In genomic region chr1:101996830-101997485, GRCh38 we compare ENCODE assay signal across 9 cellular contexts. TPM values are rescaled to one million over a fixed set of nuclear protein-coding genes. Genes with fewer than 3 reads are reported as not detected.
DNase-seq lines count a peak whose midpoint lies in the region; ATAC-seq and TF ChIP-seq lines count a peak whose summit lies in the region.
"Had no signal": no experiment of that assay in that cellular context is flagged by ENCODE, and none has a peak within 500 bp of the region (broad histone marks: within the 10 kb centered on the region; RNA-seq: fewer than 3 reads in every experiment).

OLFM3 (minus strand) TSS chr1:101996926.

- intact Hi-C loops in activated CD8-positive, alpha-beta T cell treated with anti-CD3 and anti-CD28 coated beads for 36 hours (cut with micrococcal nuclease): no loop called here
- intact Hi-C loops in Panc1 (cut with micrococcal nuclease; ENCODE audit: unreplicated experiment): no loop called here
- intact Hi-C loops in right cardiac atrium (cut with DNase I): no loop called here
- intact Hi-C loops in prostate gland (cut with DNase I): no loop called here

- in situ Hi-C loops in Panc1 (cut with HindIII; ENCODE audit: low pct_unique_long_range_greater_than_20kb, low sequenced_read_pairs): no loop called here

- no TSS peak for BruUV-seq in Panc1 (replicated peaks; lab: Mats Ljungman, UMichigan)

- H3K9me3 Mint-ChIP-seq in activated CD8-positive, alpha-beta T cell treated with anti-CD3 and anti-CD28 coated beads for 36 hours: no peaks in the 10 kb centered on the region
- H3K9me3 Mint-ChIP-seq in activated CD8-positive, alpha-beta T cell treated with anti-CD3 and anti-CD28 coated beads, Interleukin-2, amount 10 ng/mL, durations not matched to agents 7 days and 5 days (ENCODE audit: insufficient read depth): no peaks in the 10 kb centered on the region
- no peaks in the 10 kb centered on the region for H3K9me3 Mint-ChIP-seq in type B pancreatic cell
- H3K9me3 Mint-ChIP-seq in naive thymus-derived CD8-positive, alpha-beta T cell: peaks cover 0 to 8% (median 0%) of the 10 kb centered on the region in 9 donors

- H3K4me3 ChIP-seq in Panc1 (ENCODE audit: low read depth in 2 of 2, low read length in 2 of 2) (no peak within 1 kb of the TSS; a peak in 1 of 4 replicates), right cardiac atrium (ENCODE audit: low read length) (no peak within 1 kb of the TSS), prostate gland (no peak within 1 kb of the TSS)

- no peak within 1 kb of the TSS for H3K27ac Mint-ChIP-seq in activated CD8-positive, alpha-beta T cell treated with anti-CD3 and anti-CD28 coated beads for 36 hours
- H3K27ac Mint-ChIP-seq in activated CD8-positive, alpha-beta T cell treated with anti-CD3 and anti-CD28 coated beads, Interleukin-2, amount 10 ng/mL, durations not matched to agents 7 days and 5 days: no peak within 1 kb of the TSS
- H3K27ac Mint-ChIP-seq in type B pancreatic cell: peak within 1 kb of the TSS; percentile 12
- H3K27ac Mint-ChIP-seq in naive thymus-derived CD8-positive, alpha-beta T cell: no peak within 1 kb of the TSS

- no peak for TF ChIP-seq CTCF in activated CD8-positive, alpha-beta T cell treated with anti-CD3 and anti-CD28 coated beads for 36 hours (IDR thresholded peaks at IDR 0.05)
- TF ChIP-seq CTCF in Panc1 (IDR thresholded peaks at IDR 0.05) (no peak), type B pancreatic cell (conservative IDR thresholded peaks at IDR 0.05) (no peak), prostate gland (IDR thresholded peaks at IDR 0.05) (no peak)

- no peak within 1 kb of the TSS for H3K4me3 Mint-ChIP-seq in activated CD8-positive, alpha-beta T cell treated with anti-CD3 and anti-CD28 coated beads for 36 hours
- H3K4me3 Mint-ChIP-seq in activated CD8-positive, alpha-beta T cell treated with anti-CD3 and anti-CD28 coated beads, Interleukin-2, amount 10 ng/mL, durations not matched to agents 7 days and 5 days: no peak within 1 kb of the TSS
- peak within 1 kb of the TSS; percentile 85 for H3K4me3 Mint-ChIP-seq in type B pancreatic cell
- H3K4me3 Mint-ChIP-seq in naive thymus-derived CD8-positive, alpha-beta T cell: no peak within 1 kb of the TSS

- H3K4me1 Mint-ChIP-seq in activated CD8-positive, alpha-beta T cell treated with anti-CD3 and anti-CD28 coated beads for 36 hours (ENCODE audit: low read depth): no peaks in the 10 kb centered on the region
- H3K4me1 Mint-ChIP-seq in activated CD8-positive, alpha-beta T cell treated with anti-CD3 and anti-CD28 coated beads, Interleukin-2, amount 10 ng/mL, durations not matched to agents 7 days and 5 days (ENCODE audit: low read depth): no peaks in the 10 kb centered on the region
- peaks cover 14% of the 10 kb centered on the region for H3K4me1 Mint-ChIP-seq in type B pancreatic cell (ENCODE audit: unreplicated experiment)
- H3K4me1 Mint-ChIP-seq in naive thymus-derived CD8-positive, alpha-beta T cell: peaks cover 0 to 4% (median 0%) of the 10 kb centered on the region in 4 donors

- TF ChIP-seq POLR2A in prostate gland (IDR thresholded peaks at IDR 0.05): no peak

- CTCF ChIA-PET in activated CD8-positive, alpha-beta T cell treated with anti-CD3 and anti-CD28 coated beads for 36 hours (lab: Charles Lee): no interaction called here
- CTCF ChIA-PET in activated CD8-positive, alpha-beta T cell treated with anti-CD3 and anti-CD28 coated beads, Interleukin-2, amount 10 ng/mL, durations not matched to agents 7 days and 5 days (lab: Charles Lee): interaction anchor here (1.0 kb wide), 1 partner anchor 29 kb away, joined by 3 read pairs; no protein-coding TSS in a partner anchor
- CTCF ChIA-PET in Panc1 (lab: Charles Lee): no interaction called here

- peak; percentile 2 for DNase-seq in activated CD8-positive, alpha-beta T cell treated with anti-CD3 and anti-CD28 coated beads for 36 hours
- DNase-seq in activated CD8-positive, alpha-beta T cell treated with anti-CD3 and anti-CD28 coated beads, Interleukin-2, amount 10 ng/mL, durations not matched to agents 7 days and 5 days: no peak
- DNase-seq in Panc1 (ENCODE audit: low read depth, low spot score) (no peak), right cardiac atrium (peak in 1 of 3 donors; percentile 47), type B pancreatic cell (ENCODE audit: extremely low spot score, unreplicated experiment) (peak; percentile 77), prostate gland (ENCODE audit: low spot score) (no peak)
- no peak for DNase-seq in naive thymus-derived CD8-positive, alpha-beta T cell

- no peaks in the 10 kb centered on the region for H3K27me3 ChIP-seq in Panc1 (ENCODE audit: control insufficient read depth, insufficient read depth, low read length)
- no peaks in the 10 kb centered on the region for H3K27me3 ChIP-seq in right cardiac atrium (ENCODE audit: control insufficient read depth, insufficient read depth)
- H3K27me3 ChIP-seq in prostate gland (replicated peaks; ENCODE audit: insufficient read depth): no peaks in the 10 kb centered on the region

- H3K36me3 Mint-ChIP-seq in activated CD8-positive, alpha-beta T cell treated with anti-CD3 and anti-CD28 coated beads for 36 hours (ENCODE audit: low read depth): no peaks in the 10 kb centered on the region
- H3K36me3 Mint-ChIP-seq in activated CD8-positive, alpha-beta T cell treated with anti-CD3 and anti-CD28 coated beads, Interleukin-2, amount 10 ng/mL, durations not matched to agents 7 days and 5 days (ENCODE audit: low read depth): no peaks in the 10 kb centered on the region
- no peaks in the 10 kb centered on the region for H3K36me3 Mint-ChIP-seq in type B pancreatic cell
- peaks cover 0 to 4% (median 0%) of the 10 kb centered on the region in 3 donors for H3K36me3 Mint-ChIP-seq in naive thymus-derived CD8-positive, alpha-beta T cell

- POLR2A ChIA-PET in activated CD8-positive, alpha-beta T cell treated with anti-CD3 and anti-CD28 coated beads for 36 hours (lab: Charles Lee): interaction anchor here (0.6 to 0.7 kb wide), 2 partner anchors 9 to 11 kb away, joined by 3 to 4 read pairs; no protein-coding TSS in a partner anchor
- POLR2A ChIA-PET in activated CD8-positive, alpha-beta T cell treated with anti-CD3 and anti-CD28 coated beads, Interleukin-2, amount 10 ng/mL, durations not matched to agents 7 days and 5 days (lab: Charles Lee): no interaction called here
- POLR2A ChIA-PET in Panc1 (lab: Charles Lee): no interaction called here
- POLR2A ChIA-PET in naive thymus-derived CD8-positive, alpha-beta T cell (lab: Charles Lee): no interaction called here

- WGBS in right cardiac atrium: 4% methylated on average over 24 of the region's 24 CpGs
- 5% methylated on average over 24 of the region's 24 CpGs for WGBS in prostate gland

- H3K9me3 ChIP-seq in Panc1 (ENCODE audit: control insufficient read depth, insufficient read depth, low read depth, low read length): no peaks in the 10 kb centered on the region
- H3K9me3 ChIP-seq in right cardiac atrium (ENCODE audit: control insufficient read depth, low read length): no peaks in the 10 kb centered on the region
- no peaks in the 10 kb centered on the region for H3K9me3 ChIP-seq in prostate gland

- H3K36me3 ChIP-seq in Panc1 (ENCODE audit: control insufficient read depth, insufficient read depth, low read length) (no peaks in the 10 kb centered on the region), prostate gland (no peaks in the 10 kb centered on the region)

- H3K27ac ChIP-seq in Panc1 (ENCODE audit: low read length) (no peak within 1 kb of the TSS), right cardiac atrium (ENCODE audit: low read length) (no peak within 1 kb of the TSS), prostate gland (no peak within 1 kb of the TSS)

- H3K4me1 ChIP-seq in Panc1 (ENCODE audit: control insufficient read depth, insufficient read depth, low read length) (no peaks in the 10 kb centered on the region), right cardiac atrium (ENCODE audit: control insufficient read depth, insufficient read depth, low read length) (no peaks in the 10 kb centered on the region), prostate gland (replicated peaks) (no peaks in the 10 kb centered on the region)

- ATAC-seq in activated CD8-positive, alpha-beta T cell treated with anti-CD3 and anti-CD28 coated beads for 36 hours: peak; percentile 30
- ATAC-seq in activated CD8-positive, alpha-beta T cell treated with anti-CD3 and anti-CD28 coated beads, Interleukin-2, amount 10 ng/mL, durations not matched to agents 7 days and 5 days: no peak
- ATAC-seq in Panc1: peak; percentile 21; the same call in 1 of the 2 replicates
- ATAC-seq in right cardiac atrium: peak; percentile 45 to 58
- ATAC-seq in naive thymus-derived CD8-positive, alpha-beta T cell: no peak
- ATAC-seq in GM18909 (IDR thresholded peaks at IDR 0.05; ENCODE audit: poor library complexity, unreplicated experiment): no peak

- peaks cover 17% of the 10 kb centered on the region for H3K27me3 Mint-ChIP-seq in activated CD8-positive, alpha-beta T cell treated with anti-CD3 and anti-CD28 coated beads for 36 hours
- peaks cover 7% of the 10 kb centered on the region for H3K27me3 Mint-ChIP-seq in activated CD8-positive, alpha-beta T cell treated with anti-CD3 and anti-CD28 coated beads, Interleukin-2, amount 10 ng/mL, durations not matched to agents 7 days and 5 days (ENCODE audit: low read depth)
- H3K27me3 Mint-ChIP-seq in type B pancreatic cell: peaks cover 61% of the 10 kb centered on the region
- peaks cover 12 to 20% (median 16%) of the 10 kb centered on the region in 5 donors for H3K27me3 Mint-ChIP-seq in naive thymus-derived CD8-positive, alpha-beta T cell

RNA-seq across cellular contexts. Expression of gene OLFM3, which starts in this region (rescaled TPM):
- total RNA-seq in activated CD8-positive, alpha-beta T cell treated with anti-CD3 and anti-CD28 coated beads for 36 hours: not detected
- total RNA-seq in activated CD8-positive, alpha-beta T cell treated with anti-CD3 and anti-CD28 coated beads, Interleukin-2, amount 10 ng/mL, durations not matched to agents 7 days and 5 days: not detected
- total RNA-seq in Panc1 (2021; ENCODE audit: unreplicated experiment) (not detected), right cardiac atrium (not detected), type B pancreatic cell (ENCODE audit: low replicate concordance) (3.8 TPM in 2 replicates), prostate gland (not detected)
- not detected for polyA plus RNA-seq in Panc1 (2012; ENCODE audit: insufficient read length)
- polyA plus RNA-seq in right cardiac atrium: not detected
- total RNA-seq in naive thymus-derived CD8-positive, alpha-beta T cell: not detected
- polyA plus RNA-seq in naive thymus-derived CD8-positive, alpha-beta T cell: not detected
- polyA plus RNA-seq: BJ had no signal

Comparison
In these comparisons a context has a peak if more than half of its experiments do, and no peak if none do; other contexts are left out.
1. Peak in DNase-seq and ATAC-seq in activated CD8-positive, alpha-beta T cell treated with anti-CD3 and anti-CD28 coated beads for 36 hours; RNA of the gene not detected or under 1 TPM.
2. Peak in ATAC-seq in Panc1; RNA of the gene not detected or under 1 TPM.
3. Peak in ATAC-seq in right cardiac atrium; RNA of the gene not detected or under 1 TPM.